In the genomic region with DNA sequence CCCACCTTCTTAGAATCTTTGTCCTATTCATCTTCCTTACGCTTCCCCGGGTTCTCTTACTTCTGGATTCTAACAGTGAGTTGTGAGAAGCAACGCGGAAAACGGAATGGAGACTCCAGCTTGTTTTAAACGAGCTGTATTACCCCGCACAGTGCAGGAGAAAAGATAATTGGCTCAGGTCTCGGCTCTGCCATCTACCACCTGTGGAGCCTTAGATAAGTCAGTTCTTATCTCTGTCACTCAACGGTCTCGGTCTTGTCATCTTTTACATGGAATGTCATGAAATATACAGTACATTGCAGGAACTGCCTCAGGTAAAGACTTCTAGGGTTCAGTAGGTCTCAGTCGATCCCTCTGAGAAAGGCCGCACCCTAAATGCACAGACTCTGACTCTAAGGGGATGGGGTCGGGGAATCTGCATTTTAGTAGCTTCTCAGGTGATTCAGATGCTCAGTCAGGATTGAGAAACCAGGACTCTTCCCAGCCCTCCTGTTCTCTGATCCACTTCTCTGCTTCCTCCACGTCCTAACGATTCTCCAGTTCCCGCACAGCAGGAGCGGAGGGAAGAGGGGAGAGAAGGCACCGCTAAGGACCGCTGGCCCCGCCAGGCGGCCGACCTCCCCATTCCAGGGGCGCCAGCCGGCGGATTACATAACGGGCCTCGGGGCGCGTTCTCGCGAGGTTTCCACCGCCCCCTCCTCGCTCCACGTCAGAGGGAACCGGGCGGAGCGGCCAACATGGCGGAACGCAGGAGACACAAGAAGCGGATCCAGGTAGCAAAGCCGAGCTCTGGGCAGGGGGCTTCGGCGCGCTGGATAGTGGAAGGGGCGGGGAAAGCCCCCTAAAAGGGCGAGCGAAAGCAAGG, we compare ENCODE assay signal across 1 cellular context.
A peak's percentile ranks its signal among the peaks of the same experiment; 100 is the strongest.
TF ChIP-seq lines count a peak whose summit lies in the region.

A gene with protein sequence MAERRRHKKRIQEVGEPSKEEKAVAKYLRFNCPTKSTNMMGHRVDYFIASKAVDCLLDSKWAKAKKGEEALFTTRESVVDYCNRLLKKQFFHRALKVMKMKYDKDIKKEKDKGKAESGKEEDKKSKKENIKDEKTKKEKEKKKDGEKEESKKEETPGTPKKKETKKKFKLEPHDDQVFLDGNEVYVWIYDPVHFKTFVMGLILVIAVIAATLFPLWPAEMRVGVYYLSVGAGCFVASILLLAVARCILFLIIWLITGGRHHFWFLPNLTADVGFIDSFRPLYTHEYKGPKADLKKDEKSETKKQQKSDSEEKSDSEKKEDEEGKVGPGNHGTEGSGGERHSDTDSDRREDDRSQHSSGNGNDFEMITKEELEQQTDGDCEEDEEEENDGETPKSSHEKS (plus strand): TSS at position 722 of the 865 bp plus-strand sequence. CDS start 16 bp downstream, at position 738.

TF ChIP-seq in K562, 482 proteins besides CTCF, POLR2A, EP300 and RAD21 (continued from another document and continues in another):
- TF ChIP-seq TAF7 (tag; IDR thresholded peaks at IDR 0.05) (peak; percentile 97), DPF2 (IDR thresholded peaks at IDR 0.05) (peak; percentile 80), ZNF75A (CRISPR knock-in tag; IDR thresholded peaks at IDR 0.05) (no peak), RBFOX2 (IDR thresholded peaks at IDR 0.05; ENCODE audit: low read depth, low read length) (peak; percentile 96), ZNF764 (CRISPR knock-in tag; IDR thresholded peaks at IDR 0.05; ENCODE audit: low read depth) (no peak), COPS2 (conservative IDR thresholded peaks at IDR 0.05) (no peak), RBM14 (IDR thresholded peaks at IDR 0.05; ENCODE audit: borderline replicate concordance, insufficient read depth, low read depth, low read length) (no peak), ZNF830 (CRISPR knock-in tag; IDR thresholded peaks at IDR 0.05) (no peak), ZNF584 (CRISPR knock-in tag; IDR thresholded peaks at IDR 0.05; ENCODE audit: low read depth) (no peak; the same call in 1 of the 2 replicates), ELF2 (CRISPR knock-in tag; IDR thresholded peaks at IDR 0.05) (no peak), SAFB (IDR thresholded peaks at IDR 0.05; ENCODE audit: borderline replicate concordance, low read depth, low read length) (no peak), CAMTA2 (CRISPR knock-in tag; conservative IDR thresholded peaks at IDR 0.05) (no peak), PYGO2 (tag; IDR thresholded peaks at IDR 0.05) (no peak), ZNF134 (CRISPR knock-in tag; conservative IDR thresholded peaks at IDR 0.05) (no peak), CBFA2T2 (conservative IDR thresholded peaks at IDR 0.05) (peak; percentile 63), ZNF436 (CRISPR knock-in tag; IDR thresholded peaks at IDR 0.05) (no peak), PHTF2 (CRISPR knock-in tag; IDR thresholded peaks at IDR 0.05) (no peak), CEBPB (tag; IDR thresholded peaks at IDR 0.05) (peak; percentile 94), MXI1 (IDR thresholded peaks at IDR 0.05; ENCODE audit: low read depth, low read length) (no peak), FOXM1 (IDR thresholded peaks at IDR 0.05; ENCODE audit: low read depth) (no peak), FOXM1 (CRISPR knock-in tag; IDR thresholded peaks at IDR 0.05; ENCODE audit: low read depth) (no peak), HNRNPL (IDR thresholded peaks at IDR 0.05; ENCODE audit: low read depth, low read length) (no peak), RBM22 (IDR thresholded peaks at IDR 0.05; ENCODE audit: low read depth, low read length, poor library complexity, severe bottlenecking) (peak; percentile 52), KAT7 (CRISPR knock-in tag; IDR thresholded peaks at IDR 0.05; ENCODE audit: borderline replicate concordance) (no peak), RB1 (IDR thresholded peaks at IDR 0.05; ENCODE audit: low read depth) (peak; percentile 88; the same call in 1 of the 2 replicates), L3MBTL2 (IDR thresholded peaks at IDR 0.05) (peak; percentile 42; the same call in 1 of the 2 replicates), GABPB1 (CRISPR knock-in tag; IDR thresholded peaks at IDR 0.05) (peak; percentile 50), SRSF1 (IDR thresholded peaks at IDR 0.05; ENCODE audit: low read depth, low read length) (no peak), NBN (IDR thresholded peaks at IDR 0.05; ENCODE audit: low read depth) (peak; percentile 51; the same call in 1 of the 2 replicates), KDM1A (IDR thresholded peaks at IDR 0.05) (peak; percentile 9 to 32; a peak in 1 of 4 replicates)
- TF ChIP-seq, protein P1, sequence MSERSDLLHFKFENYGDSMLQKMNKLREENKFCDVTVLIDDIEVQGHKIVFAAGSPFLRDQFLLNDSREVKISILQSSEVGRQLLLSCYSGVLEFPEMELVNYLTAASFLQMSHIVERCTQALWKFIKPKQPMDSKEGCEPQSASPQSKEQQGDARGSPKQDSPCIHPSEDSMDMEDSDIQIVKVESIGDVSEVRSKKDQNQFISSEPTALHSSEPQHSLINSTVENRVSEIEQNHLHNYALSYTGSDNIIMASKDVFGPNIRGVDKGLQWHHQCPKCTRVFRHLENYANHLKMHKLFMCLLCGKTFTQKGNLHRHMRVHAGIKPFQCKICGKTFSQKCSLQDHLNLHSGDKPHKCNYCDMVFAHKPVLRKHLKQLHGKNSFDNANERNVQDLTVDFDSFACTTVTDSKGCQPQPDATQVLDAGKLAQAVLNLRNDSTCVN (CRISPR knock-in tag; IDR thresholded peaks at IDR 0.05), result no peak
- TF ChIP-seq, protein P2, sequence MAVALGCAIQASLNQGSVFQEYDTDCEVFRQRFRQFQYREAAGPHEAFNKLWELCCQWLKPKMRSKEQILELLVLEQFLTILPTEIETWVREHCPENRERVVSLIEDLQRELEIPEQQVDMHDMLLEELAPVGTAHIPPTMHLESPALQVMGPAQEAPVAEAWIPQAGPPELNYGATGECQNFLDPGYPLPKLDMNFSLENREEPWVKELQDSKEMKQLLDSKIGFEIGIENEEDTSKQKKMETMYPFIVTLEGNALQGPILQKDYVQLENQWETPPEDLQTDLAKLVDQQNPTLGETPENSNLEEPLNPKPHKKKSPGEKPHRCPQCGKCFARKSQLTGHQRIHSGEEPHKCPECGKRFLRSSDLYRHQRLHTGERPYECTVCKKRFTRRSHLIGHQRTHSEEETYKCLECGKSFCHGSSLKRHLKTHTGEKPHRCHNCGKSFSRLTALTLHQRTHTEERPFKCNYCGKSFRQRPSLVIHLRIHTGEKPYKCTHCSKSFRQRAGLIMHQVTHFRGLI (CRISPR knock-in tag; IDR thresholded peaks at IDR 0.05), result no peak
- TF ChIP-seq, protein P3, sequence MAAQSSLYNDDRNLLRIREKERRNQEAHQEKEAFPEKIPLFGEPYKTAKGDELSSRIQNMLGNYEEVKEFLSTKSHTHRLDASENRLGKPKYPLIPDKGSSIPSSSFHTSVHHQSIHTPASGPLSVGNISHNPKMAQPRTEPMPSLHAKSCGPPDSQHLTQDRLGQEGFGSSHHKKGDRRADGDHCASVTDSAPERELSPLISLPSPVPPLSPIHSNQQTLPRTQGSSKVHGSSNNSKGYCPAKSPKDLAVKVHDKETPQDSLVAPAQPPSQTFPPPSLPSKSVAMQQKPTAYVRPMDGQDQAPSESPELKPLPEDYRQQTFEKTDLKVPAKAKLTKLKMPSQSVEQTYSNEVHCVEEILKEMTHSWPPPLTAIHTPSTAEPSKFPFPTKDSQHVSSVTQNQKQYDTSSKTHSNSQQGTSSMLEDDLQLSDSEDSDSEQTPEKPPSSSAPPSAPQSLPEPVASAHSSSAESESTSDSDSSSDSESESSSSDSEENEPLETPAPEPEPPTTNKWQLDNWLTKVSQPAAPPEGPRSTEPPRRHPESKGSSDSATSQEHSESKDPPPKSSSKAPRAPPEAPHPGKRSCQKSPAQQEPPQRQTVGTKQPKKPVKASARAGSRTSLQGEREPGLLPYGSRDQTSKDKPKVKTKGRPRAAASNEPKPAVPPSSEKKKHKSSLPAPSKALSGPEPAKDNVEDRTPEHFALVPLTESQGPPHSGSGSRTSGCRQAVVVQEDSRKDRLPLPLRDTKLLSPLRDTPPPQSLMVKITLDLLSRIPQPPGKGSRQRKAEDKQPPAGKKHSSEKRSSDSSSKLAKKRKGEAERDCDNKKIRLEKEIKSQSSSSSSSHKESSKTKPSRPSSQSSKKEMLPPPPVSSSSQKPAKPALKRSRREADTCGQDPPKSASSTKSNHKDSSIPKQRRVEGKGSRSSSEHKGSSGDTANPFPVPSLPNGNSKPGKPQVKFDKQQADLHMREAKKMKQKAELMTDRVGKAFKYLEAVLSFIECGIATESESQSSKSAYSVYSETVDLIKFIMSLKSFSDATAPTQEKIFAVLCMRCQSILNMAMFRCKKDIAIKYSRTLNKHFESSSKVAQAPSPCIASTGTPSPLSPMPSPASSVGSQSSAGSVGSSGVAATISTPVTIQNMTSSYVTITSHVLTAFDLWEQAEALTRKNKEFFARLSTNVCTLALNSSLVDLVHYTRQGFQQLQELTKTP (IDR thresholded peaks at IDR 0.05; ENCODE audit: low read depth in 1 of 2, partially characterized antibody in 2 of 2), result no peak
- TF ChIP-seq, protein P4, sequence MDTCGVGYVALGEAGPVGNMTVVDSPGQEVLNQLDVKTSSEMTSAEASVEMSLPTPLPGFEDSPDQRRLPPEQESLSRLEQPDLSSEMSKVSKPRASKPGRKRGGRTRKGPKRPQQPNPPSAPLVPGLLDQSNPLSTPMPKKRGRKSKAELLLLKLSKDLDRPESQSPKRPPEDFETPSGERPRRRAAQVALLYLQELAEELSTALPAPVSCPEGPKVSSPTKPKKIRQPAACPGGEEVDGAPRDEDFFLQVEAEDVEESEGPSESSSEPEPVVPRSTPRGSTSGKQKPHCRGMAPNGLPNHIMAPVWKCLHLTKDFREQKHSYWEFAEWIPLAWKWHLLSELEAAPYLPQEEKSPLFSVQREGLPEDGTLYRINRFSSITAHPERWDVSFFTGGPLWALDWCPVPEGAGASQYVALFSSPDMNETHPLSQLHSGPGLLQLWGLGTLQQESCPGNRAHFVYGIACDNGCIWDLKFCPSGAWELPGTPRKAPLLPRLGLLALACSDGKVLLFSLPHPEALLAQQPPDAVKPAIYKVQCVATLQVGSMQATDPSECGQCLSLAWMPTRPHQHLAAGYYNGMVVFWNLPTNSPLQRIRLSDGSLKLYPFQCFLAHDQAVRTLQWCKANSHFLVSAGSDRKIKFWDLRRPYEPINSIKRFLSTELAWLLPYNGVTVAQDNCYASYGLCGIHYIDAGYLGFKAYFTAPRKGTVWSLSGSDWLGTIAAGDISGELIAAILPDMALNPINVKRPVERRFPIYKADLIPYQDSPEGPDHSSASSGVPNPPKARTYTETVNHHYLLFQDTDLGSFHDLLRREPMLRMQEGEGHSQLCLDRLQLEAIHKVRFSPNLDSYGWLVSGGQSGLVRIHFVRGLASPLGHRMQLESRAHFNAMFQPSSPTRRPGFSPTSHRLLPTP (IDR thresholded peaks at IDR 0.05; ENCODE audit: borderline replicate concordance, extremely low read depth, insufficient read length), result no peak
- TF ChIP-seq, protein P5, sequence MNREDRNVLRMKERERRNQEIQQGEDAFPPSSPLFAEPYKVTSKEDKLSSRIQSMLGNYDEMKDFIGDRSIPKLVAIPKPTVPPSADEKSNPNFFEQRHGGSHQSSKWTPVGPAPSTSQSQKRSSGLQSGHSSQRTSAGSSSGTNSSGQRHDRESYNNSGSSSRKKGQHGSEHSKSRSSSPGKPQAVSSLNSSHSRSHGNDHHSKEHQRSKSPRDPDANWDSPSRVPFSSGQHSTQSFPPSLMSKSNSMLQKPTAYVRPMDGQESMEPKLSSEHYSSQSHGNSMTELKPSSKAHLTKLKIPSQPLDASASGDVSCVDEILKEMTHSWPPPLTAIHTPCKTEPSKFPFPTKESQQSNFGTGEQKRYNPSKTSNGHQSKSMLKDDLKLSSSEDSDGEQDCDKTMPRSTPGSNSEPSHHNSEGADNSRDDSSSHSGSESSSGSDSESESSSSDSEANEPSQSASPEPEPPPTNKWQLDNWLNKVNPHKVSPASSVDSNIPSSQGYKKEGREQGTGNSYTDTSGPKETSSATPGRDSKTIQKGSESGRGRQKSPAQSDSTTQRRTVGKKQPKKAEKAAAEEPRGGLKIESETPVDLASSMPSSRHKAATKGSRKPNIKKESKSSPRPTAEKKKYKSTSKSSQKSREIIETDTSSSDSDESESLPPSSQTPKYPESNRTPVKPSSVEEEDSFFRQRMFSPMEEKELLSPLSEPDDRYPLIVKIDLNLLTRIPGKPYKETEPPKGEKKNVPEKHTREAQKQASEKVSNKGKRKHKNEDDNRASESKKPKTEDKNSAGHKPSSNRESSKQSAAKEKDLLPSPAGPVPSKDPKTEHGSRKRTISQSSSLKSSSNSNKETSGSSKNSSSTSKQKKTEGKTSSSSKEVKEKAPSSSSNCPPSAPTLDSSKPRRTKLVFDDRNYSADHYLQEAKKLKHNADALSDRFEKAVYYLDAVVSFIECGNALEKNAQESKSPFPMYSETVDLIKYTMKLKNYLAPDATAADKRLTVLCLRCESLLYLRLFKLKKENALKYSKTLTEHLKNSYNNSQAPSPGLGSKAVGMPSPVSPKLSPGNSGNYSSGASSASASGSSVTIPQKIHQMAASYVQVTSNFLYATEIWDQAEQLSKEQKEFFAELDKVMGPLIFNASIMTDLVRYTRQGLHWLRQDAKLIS (CRISPR knock-in tag; IDR thresholded peaks at IDR 0.05), result peak; percentile 62; the same call in 1 of the 2 replicates
- TF ChIP-seq, protein P6, sequence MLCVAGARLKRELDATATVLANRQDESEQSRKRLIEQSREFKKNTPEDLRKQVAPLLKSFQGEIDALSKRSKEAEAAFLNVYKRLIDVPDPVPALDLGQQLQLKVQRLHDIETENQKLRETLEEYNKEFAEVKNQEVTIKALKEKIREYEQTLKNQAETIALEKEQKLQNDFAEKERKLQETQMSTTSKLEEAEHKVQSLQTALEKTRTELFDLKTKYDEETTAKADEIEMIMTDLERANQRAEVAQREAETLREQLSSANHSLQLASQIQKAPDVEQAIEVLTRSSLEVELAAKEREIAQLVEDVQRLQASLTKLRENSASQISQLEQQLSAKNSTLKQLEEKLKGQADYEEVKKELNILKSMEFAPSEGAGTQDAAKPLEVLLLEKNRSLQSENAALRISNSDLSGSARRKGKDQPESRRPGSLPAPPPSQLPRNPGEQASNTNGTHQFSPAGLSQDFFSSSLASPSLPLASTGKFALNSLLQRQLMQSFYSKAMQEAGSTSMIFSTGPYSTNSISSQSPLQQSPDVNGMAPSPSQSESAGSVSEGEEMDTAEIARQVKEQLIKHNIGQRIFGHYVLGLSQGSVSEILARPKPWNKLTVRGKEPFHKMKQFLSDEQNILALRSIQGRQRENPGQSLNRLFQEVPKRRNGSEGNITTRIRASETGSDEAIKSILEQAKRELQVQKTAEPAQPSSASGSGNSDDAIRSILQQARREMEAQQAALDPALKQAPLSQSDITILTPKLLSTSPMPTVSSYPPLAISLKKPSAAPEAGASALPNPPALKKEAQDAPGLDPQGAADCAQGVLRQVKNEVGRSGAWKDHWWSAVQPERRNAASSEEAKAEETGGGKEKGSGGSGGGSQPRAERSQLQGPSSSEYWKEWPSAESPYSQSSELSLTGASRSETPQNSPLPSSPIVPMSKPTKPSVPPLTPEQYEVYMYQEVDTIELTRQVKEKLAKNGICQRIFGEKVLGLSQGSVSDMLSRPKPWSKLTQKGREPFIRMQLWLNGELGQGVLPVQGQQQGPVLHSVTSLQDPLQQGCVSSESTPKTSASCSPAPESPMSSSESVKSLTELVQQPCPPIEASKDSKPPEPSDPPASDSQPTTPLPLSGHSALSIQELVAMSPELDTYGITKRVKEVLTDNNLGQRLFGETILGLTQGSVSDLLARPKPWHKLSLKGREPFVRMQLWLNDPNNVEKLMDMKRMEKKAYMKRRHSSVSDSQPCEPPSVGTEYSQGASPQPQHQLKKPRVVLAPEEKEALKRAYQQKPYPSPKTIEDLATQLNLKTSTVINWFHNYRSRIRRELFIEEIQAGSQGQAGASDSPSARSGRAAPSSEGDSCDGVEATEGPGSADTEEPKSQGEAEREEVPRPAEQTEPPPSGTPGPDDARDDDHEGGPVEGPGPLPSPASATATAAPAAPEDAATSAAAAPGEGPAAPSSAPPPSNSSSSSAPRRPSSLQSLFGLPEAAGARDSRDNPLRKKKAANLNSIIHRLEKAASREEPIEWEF (CRISPR knock-in tag; IDR thresholded peaks at IDR 0.05), result no peak
